ENCODE assay signal across 16 cellular contexts in the genomic region with DNA sequence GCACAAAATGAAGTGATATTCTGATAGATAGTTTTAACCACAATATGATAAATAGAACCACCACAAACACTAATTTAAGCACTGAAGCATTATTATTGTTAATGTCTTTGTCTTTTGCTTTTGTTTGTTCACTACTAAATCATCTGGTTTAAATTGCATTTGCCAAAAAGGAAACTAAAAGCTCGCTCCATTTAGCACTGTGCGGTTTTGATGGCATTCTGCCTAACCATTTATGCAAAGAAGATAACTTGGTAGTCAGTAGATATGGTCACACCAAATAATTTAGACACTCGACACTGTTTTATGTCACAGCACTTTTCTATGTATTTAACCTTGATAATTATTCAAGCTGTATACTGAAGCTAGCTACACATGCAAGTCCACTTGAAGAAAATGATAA.
DNase-seq lines count a peak whose midpoint lies in the region; ATAC-seq and TF ChIP-seq lines count a peak whose summit lies in the region.
"Had no signal": no experiment of that assay in that cellular context is flagged by ENCODE, and none has a peak within 500 bp of the region (broad histone marks: within the 10 kb centered on the region; RNA-seq: fewer than 3 reads in every experiment).

No MANE protein-coding gene starts in this region.

- no peak overlapping the region for H3K9ac ChIP-seq in KMS-11

- peaks cover 19% of the 10 kb centered on the region for H3K4me1 ChIP-seq in KMS-11 (ENCODE audit: low read depth, poor library complexity, severe bottlenecking)
- H3K4me1 ChIP-seq in right lobe of liver: no peaks in the 10 kb centered on the region
- H3K4me1 ChIP-seq: Caco-2, HAP-1 had no signal

- ATAC-seq in GM19324 (IDR thresholded peaks at IDR 0.05; ENCODE audit: low FRiP score, unreplicated experiment) (no peak), right lobe of liver (no peak)
- ATAC-seq: PC-3 had no signal

- H3K27me3 ChIP-seq in KMS-11 (ENCODE audit: insufficient read depth, low read depth) (no peaks in the 10 kb centered on the region), right lobe of liver (no peaks in the 10 kb centered on the region)

- H3K36me3 ChIP-seq in KMS-11 (ENCODE audit: insufficient read depth): no peaks in the 10 kb centered on the region
- no peaks in the 10 kb centered on the region for H3K36me3 ChIP-seq in right lobe of liver
- H3K36me3 ChIP-seq: HAP-1 had no signal

- H2AFZ ChIP-seq in KMS-11 (ENCODE audit: low read depth): no peak overlapping the region

- DNase-seq in A172 (ENCODE audit: low spot score) (peak; percentile 22), NCI-H69 (lab: John Stamatoyannopoulos, UW) (peak; percentile 87), astrocyte of the cerebellum (ENCODE audit: low read depth) (peak; percentile 74), right lobe of liver (no peak), COLO829 (ENCODE audit: low spot score) (no peak)
- DNase-seq: ACHN, AML-193, Caco-2, DMS53, NCI-H1694, NCI-H510A treated with DMSO at 0.1 percent for 48 hours, PC-3 had no signal

- no peak overlapping the region for H3K27ac ChIP-seq in KMS-11
- H3K27ac ChIP-seq in right lobe of liver: no peak overlapping the region
- H3K27ac ChIP-seq: HL-60 had no signal

- intact Hi-C loops in right lobe of liver (cut with DNase I): no loop called here

- no peaks in the 10 kb centered on the region for H3K79me2 ChIP-seq in KMS-11 (ENCODE audit: insufficient read depth, low read depth)

- no peaks in the 10 kb centered on the region for H3K9me3 ChIP-seq in right lobe of liver
- H3K9me3 ChIP-seq: Caco-2, HAP-1 had no signal

- in situ Hi-C loops in astrocyte of the cerebellum (cut with HindIII; ENCODE audit: low sequenced_read_pairs): no loop called here

- H4K20me1 ChIP-seq in KMS-11 (ENCODE audit: insufficient read depth): no peaks in the 10 kb centered on the region

- 63% methylated on average over 3 of the region's 3 CpGs for WGBS in right lobe of liver (ENCODE audit: insufficient coverage, low coverage, low lambda C conversion rate, missing lambda C conversion rate)

- H3K4me2 ChIP-seq in KMS-11: peak overlapping the region; percentile 18; the same call in 1 of the 2 replicates

- H3K4me3 ChIP-seq in KMS-11 (IDR thresholded peaks at IDR 0.05; ENCODE audit: insufficient read depth, low read depth, low read length) (no peak overlapping the region), astrocyte of the cerebellum (ENCODE audit: low read depth, low read length) (no peak overlapping the region), right lobe of liver (no peak overlapping the region)
- H3K4me3 ChIP-seq: HAP-1 had no signal

- TF ChIP-seq CTCF in KMS-11 (conservative IDR thresholded peaks at IDR 0.05; ENCODE audit: low read depth, low read length) (no peak), astrocyte of the cerebellum (IDR thresholded peaks at IDR 0.05; ENCODE audit: low read depth, low read length, missing control alignments) (no peak), right lobe of liver (IDR thresholded peaks at IDR 0.05) (no peak)

- no peak for TF ChIP-seq POLR2A in right lobe of liver (IDR thresholded peaks at IDR 0.05)

Comparison
In these comparisons a context has a peak if more than half of its experiments do, and no peak if none do; other contexts are left out.
1. DNase-seq: peak in A172 (single experiment), NCI-H69 (single experiment) and astrocyte of the cerebellum (single experiment); none in right lobe of liver (0 of 3) and COLO829 (single experiment).